ENCODE assay signal across 1 cellular context in the genomic region with DNA sequence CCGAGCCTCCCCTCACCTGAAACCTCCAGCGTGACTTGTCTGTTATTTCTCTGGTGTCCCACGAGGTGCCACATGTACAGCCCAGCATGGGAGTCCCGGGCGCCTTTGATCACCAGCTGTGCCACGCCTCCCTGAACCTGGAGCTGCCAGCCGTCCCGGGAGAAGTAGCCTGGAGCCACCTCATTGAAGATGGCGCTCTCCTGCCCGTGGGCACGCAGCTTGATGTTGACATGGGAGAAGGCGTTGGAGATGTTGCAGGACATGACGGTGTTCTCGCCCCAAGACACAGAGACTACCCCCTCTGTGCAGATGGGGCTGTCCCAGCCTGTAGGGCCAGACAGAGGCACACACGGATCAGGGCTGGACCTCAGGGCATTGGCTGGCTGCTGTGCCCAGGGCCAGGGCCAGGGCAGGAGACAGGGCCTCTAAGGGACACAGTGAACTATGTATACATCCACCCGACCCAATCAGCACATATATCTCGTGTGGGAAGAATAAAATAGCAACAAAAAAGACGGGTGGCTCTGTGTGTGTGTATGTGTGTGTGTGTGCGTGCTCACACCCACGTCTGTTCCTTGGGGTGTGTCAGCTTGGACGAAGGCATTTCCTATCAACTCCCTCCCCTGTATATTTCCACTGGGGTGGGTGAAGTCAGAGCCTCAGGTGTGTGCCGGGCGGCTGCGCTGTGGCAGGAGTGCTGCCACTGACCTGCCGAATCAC.
TF ChIP-seq lines count a peak whose summit lies in the region.

No MANE protein-coding gene starts in this region.

TF ChIP-seq in K562, 482 proteins besides CTCF, POLR2A, EP300 and RAD21:
- TF ChIP-seq GTF2A2 (tag; IDR thresholded peaks at IDR 0.05) (no peak), TFAM (CRISPR knock-in tag; conservative IDR thresholded peaks at IDR 0.05) (no peak), DMBX1 (CRISPR knock-in tag; IDR thresholded peaks at IDR 0.05; ENCODE audit: borderline replicate concordance) (no peak), HMGN3 (IDR thresholded peaks at IDR 0.05; ENCODE audit: borderline replicate concordance, extremely low read depth, insufficient read length, low read depth, low read length) (peak; percentile 21), ERF (CRISPR knock-in tag; IDR thresholded peaks at IDR 0.05) (no peak), SRSF1 (IDR thresholded peaks at IDR 0.05; ENCODE audit: low read depth, low read length) (no peak), ATF1 (CRISPR knock-in tag; IDR thresholded peaks at IDR 0.05) (no peak), ATF1 (tag; IDR thresholded peaks at IDR 0.05) (peak; percentile 17; the same call in 1 of the 2 replicates), HDGF (IDR thresholded peaks at IDR 0.05) (no peak), SIN3A (IDR thresholded peaks at IDR 0.05; ENCODE audit: borderline replicate concordance in 2 of 2, control insufficient read depth in 1 of 2, low read depth in 2 of 2, low read length in 2 of 2) (0 out of 4 replicates have a peak, but pooled peaks of 1 of the 2 experiments have one; percentile 10), GATAD2A (IDR thresholded peaks at IDR 0.05) (0 out of 2 replicates have a peak, but pooled peaks have one; percentile 7), KAT7 (CRISPR knock-in tag; IDR thresholded peaks at IDR 0.05; ENCODE audit: borderline replicate concordance) (no peak), CHD1 (IDR thresholded peaks at IDR 0.05; ENCODE audit: low read length) (no peak), NFE2 (IDR thresholded peaks at IDR 0.05; ENCODE audit: low read depth) (0 out of 2 replicates have a peak, but pooled peaks have one; percentile 1), CBFB (CRISPR knock-in tag; IDR thresholded peaks at IDR 0.05) (0 out of 2 replicates have a peak, but pooled peaks have one; percentile 31), ZNF589 (CRISPR knock-in tag; IDR thresholded peaks at IDR 0.05; ENCODE audit: low read depth) (no peak), KAT2B (IDR thresholded peaks at IDR 0.05; ENCODE audit: low read depth, low read length) (no peak), MTA3 (IDR thresholded peaks at IDR 0.05; ENCODE audit: borderline replicate concordance) (0 out of 2 replicates have a peak, but pooled peaks have one; percentile 26), L3MBTL2 (IDR thresholded peaks at IDR 0.05) (peak; percentile 76), EGR1 (conservative IDR thresholded peaks at IDR 0.05) (peak; percentile 78)
- TF ChIP-seq, protein P1, sequence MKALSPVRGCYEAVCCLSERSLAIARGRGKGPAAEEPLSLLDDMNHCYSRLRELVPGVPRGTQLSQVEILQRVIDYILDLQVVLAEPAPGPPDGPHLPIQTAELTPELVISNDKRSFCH (CRISPR knock-in tag; IDR thresholded peaks at IDR 0.05) = no peak
- TF ChIP-seq, protein P1 (tag; IDR thresholded peaks at IDR 0.05) = peak; percentile 36; the same call in 1 of the 2 replicates
- TF ChIP-seq, protein P2, sequence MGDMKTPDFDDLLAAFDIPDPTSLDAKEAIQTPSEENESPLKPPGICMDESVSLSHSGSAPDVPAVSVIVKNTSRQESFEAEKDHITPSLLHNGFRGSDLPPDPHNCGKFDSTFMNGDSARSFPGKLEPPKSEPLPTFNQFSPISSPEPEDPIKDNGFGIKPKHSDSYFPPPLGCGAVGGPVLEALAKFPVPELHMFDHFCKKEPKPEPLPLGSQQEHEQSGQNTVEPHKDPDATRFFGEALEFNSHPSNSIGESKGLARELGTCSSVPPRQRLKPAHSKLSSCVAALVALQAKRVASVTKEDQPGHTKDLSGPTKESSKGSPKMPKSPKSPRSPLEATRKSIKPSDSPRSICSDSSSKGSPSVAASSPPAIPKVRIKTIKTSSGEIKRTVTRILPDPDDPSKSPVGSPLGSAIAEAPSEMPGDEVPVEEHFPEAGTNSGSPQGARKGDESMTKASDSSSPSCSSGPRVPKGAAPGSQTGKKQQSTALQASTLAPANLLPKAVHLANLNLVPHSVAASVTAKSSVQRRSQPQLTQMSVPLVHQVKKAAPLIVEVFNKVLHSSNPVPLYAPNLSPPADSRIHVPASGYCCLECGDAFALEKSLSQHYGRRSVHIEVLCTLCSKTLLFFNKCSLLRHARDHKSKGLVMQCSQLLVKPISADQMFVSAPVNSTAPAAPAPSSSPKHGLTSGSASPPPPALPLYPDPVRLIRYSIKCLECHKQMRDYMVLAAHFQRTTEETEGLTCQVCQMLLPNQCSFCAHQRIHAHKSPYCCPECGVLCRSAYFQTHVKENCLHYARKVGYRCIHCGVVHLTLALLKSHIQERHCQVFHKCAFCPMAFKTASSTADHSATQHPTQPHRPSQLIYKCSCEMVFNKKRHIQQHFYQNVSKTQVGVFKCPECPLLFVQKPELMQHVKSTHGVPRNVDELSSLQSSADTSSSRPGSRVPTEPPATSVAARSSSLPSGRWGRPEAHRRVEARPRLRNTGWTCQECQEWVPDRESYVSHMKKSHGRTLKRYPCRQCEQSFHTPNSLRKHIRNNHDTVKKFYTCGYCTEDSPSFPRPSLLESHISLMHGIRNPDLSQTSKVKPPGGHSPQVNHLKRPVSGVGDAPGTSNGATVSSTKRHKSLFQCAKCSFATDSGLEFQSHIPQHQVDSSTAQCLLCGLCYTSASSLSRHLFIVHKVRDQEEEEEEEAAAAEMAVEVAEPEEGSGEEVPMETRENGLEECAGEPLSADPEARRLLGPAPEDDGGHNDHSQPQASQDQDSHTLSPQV (IDR thresholded peaks at IDR 0.05) = 0 out of 2 replicates have a peak, but pooled peaks have one; percentile 47
